In genomic region chr14:22997676-22998323, GRCh38 we compare ENCODE assay signal across 1 cellular context.
TF ChIP-seq lines count a peak whose summit lies in the region.

No MANE protein-coding gene starts in this region.

TF ChIP-seq in H1, 55 proteins besides CTCF, POLR2A, EP300 and RAD21:
- TF ChIP-seq NRF1 (IDR thresholded peaks at IDR 0.05; ENCODE audit: low read depth, low read length) (no peak), SIRT6 (IDR thresholded peaks at IDR 0.05; ENCODE audit: low read length) (no peak), RBBP5 (IDR thresholded peaks at IDR 0.05; ENCODE audit: borderline replicate concordance, low read depth, low read length) (no peak), CBX8 (IDR thresholded peaks at IDR 0.05; ENCODE audit: borderline replicate concordance, low read depth, low read length) (no peak), SP4 (IDR thresholded peaks at IDR 0.05; ENCODE audit: low read length) (no peak), TEAD4 (IDR thresholded peaks at IDR 0.05; ENCODE audit: low read depth, low read length) (no peak), BCL11A (IDR thresholded peaks at IDR 0.05; ENCODE audit: low read depth in 2 of 2, low read length in 2 of 2) (no peak), JUND (IDR thresholded peaks at IDR 0.05; ENCODE audit: low read length) (no peak), TBP (IDR thresholded peaks at IDR 0.05; ENCODE audit: low read depth, low read length) (no peak), TAF1 (IDR thresholded peaks at IDR 0.05; ENCODE audit: low read depth, low read length) (no peak), SIX5 (IDR thresholded peaks at IDR 0.05; ENCODE audit: low read depth, low read length) (no peak), GABPA (IDR thresholded peaks at IDR 0.05; ENCODE audit: borderline replicate concordance, insufficient read depth, low read length) (no peak), KDM5A (IDR thresholded peaks at IDR 0.05; ENCODE audit: low read length) (no peak), CEBPB (IDR thresholded peaks at IDR 0.05; ENCODE audit: low read depth, low read length) (no peak), CTBP2 (IDR thresholded peaks at IDR 0.05; ENCODE audit: borderline replicate concordance, insufficient read depth, insufficient read length, low read length) (no peak), POLR2AphosphoS5 (IDR thresholded peaks at IDR 0.05; ENCODE audit: low read depth, low read length) (no peak)
- TF ChIP-seq, protein P1, sequence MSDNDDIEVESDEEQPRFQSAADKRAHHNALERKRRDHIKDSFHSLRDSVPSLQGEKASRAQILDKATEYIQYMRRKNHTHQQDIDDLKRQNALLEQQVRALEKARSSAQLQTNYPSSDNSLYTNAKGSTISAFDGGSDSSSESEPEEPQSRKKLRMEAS (IDR thresholded peaks at IDR 0.05), result no peak
